4 cellular contexts compared by ENCODE assay signal in the genomic region with DNA sequence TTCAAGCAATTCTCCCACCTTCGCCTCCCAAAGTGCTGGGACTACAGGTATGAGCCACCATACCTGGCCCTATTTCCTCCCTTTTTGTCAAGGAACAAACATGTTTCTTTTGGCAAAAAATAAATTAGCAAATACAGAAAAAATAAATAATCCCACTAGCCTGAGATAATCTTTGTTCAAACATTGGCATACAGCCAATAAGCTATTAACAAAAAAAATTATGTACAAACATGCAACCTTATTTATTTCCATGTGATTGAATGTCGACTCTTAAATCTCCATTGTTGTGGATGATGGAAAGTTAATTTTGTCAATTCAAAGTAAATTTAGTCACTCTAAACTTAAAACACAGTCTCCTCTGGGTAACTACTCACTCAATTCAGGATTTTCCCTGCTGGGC.
A peak's percentile ranks its signal among the peaks of the same experiment; 100 is the strongest.
TF ChIP-seq lines count a peak whose summit lies in the region.

No MANE protein-coding gene starts in this region.

TF ChIP-seq in HEK293, 187 proteins besides CTCF, POLR2A, EP300 and RAD21:
- TF ChIP-seq PRDM6 (tag by site-specific recombination; IDR thresholded peaks at IDR 0.05) (peak; percentile 19; the same call in 1 of the 2 replicates), ZNF571 (tag by site-specific recombination; IDR thresholded peaks at IDR 0.05) (no peak), ZNF394 (tag by site-specific recombination; IDR thresholded peaks at IDR 0.05; ENCODE audit: borderline replicate concordance) (no peak), ZNF175 (tag by site-specific recombination; IDR thresholded peaks at IDR 0.05) (no peak), ZNF155 (tag by site-specific recombination; IDR thresholded peaks at IDR 0.05) (no peak)
TF ChIP-seq in HEK293: peak in this region for 1.

TF ChIP-seq in IMR-90, 13 proteins besides CTCF, POLR2A, EP300 and RAD21:
- TF ChIP-seq CEBPB (IDR thresholded peaks at IDR 0.05; ENCODE audit: low read depth, low read length), result no peak
- no peak for TF ChIP-seq RCOR1 (IDR thresholded peaks at IDR 0.05; ENCODE audit: insufficient replicate concordance, low read length)
- no peak for TF ChIP-seq MAZ (IDR thresholded peaks at IDR 0.05; ENCODE audit: borderline replicate concordance, low read depth, low read length)
- no peak for TF ChIP-seq ELK1 (IDR thresholded peaks at IDR 0.05; ENCODE audit: borderline replicate concordance, low read depth, low read length)
- no peak for TF ChIP-seq MXI1 (IDR thresholded peaks at IDR 0.05; ENCODE audit: borderline replicate concordance, low read depth, low read length)
- no peak for TF ChIP-seq FOS (IDR thresholded peaks at IDR 0.05; ENCODE audit: low read depth, low read length)
- no peak for TF ChIP-seq RFX5 (IDR thresholded peaks at IDR 0.05; ENCODE audit: low read depth, low read length)
- no peak for TF ChIP-seq SMC3 (IDR thresholded peaks at IDR 0.05; ENCODE audit: low read depth, low read length)
- no peak for TF ChIP-seq CHD1 (IDR thresholded peaks at IDR 0.05; ENCODE audit: low read depth, low read length)
- TF ChIP-seq USF2 (IDR thresholded peaks at IDR 0.05; ENCODE audit: low read depth, low read length), result no peak
- no peak for TF ChIP-seq BHLHE40 (IDR thresholded peaks at IDR 0.05; ENCODE audit: low read depth, low read length)

TF ChIP-seq in K562, 482 proteins besides CTCF, POLR2A, EP300 and RAD21:
- TF ChIP-seq TEAD2 (tag; IDR thresholded peaks at IDR 0.05) (no peak), NFIC (IDR thresholded peaks at IDR 0.05) (peak; percentile 88), NFIX (CRISPR knock-in tag; IDR thresholded peaks at IDR 0.05; ENCODE audit: low read depth) (peak; percentile 51)

TF ChIP-seq in SK-N-SH, 30 proteins besides CTCF, POLR2A, EP300 and RAD21:
- no peak for TF ChIP-seq USF2 (IDR thresholded peaks at IDR 0.05; ENCODE audit: borderline replicate concordance, low read depth, low read length)
- TF ChIP-seq MXI1 (IDR thresholded peaks at IDR 0.05; ENCODE audit: low read depth, low read length), result no peak
- TF ChIP-seq, protein P1, sequence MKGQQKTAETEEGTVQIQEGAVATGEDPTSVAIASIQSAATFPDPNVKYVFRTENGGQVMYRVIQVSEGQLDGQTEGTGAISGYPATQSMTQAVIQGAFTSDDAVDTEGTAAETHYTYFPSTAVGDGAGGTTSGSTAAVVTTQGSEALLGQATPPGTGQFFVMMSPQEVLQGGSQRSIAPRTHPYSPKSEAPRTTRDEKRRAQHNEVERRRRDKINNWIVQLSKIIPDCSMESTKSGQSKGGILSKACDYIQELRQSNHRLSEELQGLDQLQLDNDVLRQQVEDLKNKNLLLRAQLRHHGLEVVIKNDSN (IDR thresholded peaks at IDR 0.05; ENCODE audit: borderline replicate concordance, low read depth), result no peak
TF ChIP-seq in SK-N-SH: peak in this region for 0.
